ENCODE assay signal across 1 cellular context in the genomic region with DNA sequence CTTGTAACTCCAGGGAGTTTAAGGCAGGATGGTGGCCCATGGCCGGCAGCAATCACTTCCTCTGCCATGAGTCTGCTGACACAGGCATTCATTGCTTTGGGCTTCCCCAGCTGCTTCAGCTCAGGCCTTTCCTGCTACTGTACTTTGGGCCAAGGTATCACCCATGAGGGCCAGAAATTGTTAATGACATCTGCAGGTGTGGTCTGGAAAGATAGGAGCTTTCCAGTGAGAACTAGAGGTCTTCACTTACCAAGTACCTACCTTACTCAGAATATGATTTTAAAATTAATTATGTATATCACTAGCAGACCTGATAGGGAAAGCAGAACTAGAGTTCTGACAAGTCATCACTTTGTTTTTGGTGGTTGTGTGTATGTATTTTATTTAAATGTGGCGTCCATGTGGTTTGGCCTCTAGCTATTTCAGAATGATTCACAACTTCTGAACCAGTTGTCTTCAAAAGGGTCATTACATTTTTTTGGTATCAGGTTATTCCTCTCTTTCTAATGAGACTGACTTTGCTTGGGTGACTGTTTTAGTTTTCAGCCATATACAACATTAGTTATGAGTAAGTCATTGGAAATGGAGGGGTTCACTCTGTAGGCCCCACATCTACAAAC.
A peak's percentile ranks its signal among the peaks of the same experiment; 100 is the strongest.
TF ChIP-seq lines count a peak whose summit lies in the region.

No MANE protein-coding gene starts in this region.

TF ChIP-seq in GM12878, 131 proteins besides CTCF, POLR2A, EP300 and RAD21 (continued from another document and continues in another):
- TF ChIP-seq, protein P1, sequence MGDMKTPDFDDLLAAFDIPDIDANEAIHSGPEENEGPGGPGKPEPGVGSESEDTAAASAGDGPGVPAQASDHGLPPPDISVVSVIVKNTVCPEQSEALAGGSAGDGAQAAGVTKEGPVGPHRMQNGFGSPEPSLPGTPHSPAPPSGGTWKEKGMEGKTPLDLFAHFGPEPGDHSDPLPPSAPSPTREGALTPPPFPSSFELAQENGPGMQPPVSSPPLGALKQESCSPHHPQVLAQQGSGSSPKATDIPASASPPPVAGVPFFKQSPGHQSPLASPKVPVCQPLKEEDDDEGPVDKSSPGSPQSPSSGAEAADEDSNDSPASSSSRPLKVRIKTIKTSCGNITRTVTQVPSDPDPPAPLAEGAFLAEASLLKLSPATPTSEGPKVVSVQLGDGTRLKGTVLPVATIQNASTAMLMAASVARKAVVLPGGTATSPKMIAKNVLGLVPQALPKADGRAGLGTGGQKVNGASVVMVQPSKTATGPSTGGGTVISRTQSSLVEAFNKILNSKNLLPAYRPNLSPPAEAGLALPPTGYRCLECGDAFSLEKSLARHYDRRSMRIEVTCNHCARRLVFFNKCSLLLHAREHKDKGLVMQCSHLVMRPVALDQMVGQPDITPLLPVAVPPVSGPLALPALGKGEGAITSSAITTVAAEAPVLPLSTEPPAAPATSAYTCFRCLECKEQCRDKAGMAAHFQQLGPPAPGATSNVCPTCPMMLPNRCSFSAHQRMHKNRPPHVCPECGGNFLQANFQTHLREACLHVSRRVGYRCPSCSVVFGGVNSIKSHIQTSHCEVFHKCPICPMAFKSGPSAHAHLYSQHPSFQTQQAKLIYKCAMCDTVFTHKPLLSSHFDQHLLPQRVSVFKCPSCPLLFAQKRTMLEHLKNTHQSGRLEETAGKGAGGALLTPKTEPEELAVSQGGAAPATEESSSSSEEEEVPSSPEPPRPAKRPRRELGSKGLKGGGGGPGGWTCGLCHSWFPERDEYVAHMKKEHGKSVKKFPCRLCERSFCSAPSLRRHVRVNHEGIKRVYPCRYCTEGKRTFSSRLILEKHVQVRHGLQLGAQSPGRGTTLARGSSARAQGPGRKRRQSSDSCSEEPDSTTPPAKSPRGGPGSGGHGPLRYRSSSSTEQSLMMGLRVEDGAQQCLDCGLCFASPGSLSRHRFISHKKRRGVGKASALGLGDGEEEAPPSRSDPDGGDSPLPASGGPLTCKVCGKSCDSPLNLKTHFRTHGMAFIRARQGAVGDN (IDR thresholded peaks at IDR 0.05): no peak
- TF ChIP-seq EGR1 (IDR thresholded peaks at IDR 0.05; ENCODE audit: borderline replicate concordance in 1 of 2, low read depth in 2 of 2, low read length in 2 of 2): no peak
- peak; percentile 70; the same call in 1 of the 2 replicates for TF ChIP-seq TCF12 (IDR thresholded peaks at IDR 0.05; ENCODE audit: low read depth, low read length)
- TF ChIP-seq, protein P2, sequence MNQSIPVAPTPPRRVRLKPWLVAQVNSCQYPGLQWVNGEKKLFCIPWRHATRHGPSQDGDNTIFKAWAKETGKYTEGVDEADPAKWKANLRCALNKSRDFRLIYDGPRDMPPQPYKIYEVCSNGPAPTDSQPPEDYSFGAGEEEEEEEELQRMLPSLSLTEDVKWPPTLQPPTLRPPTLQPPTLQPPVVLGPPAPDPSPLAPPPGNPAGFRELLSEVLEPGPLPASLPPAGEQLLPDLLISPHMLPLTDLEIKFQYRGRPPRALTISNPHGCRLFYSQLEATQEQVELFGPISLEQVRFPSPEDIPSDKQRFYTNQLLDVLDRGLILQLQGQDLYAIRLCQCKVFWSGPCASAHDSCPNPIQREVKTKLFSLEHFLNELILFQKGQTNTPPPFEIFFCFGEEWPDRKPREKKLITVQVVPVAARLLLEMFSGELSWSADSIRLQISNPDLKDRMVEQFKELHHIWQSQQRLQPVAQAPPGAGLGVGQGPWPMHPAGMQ (IDR thresholded peaks at IDR 0.05; ENCODE audit: borderline replicate concordance): no peak
- TF ChIP-seq, protein P3, sequence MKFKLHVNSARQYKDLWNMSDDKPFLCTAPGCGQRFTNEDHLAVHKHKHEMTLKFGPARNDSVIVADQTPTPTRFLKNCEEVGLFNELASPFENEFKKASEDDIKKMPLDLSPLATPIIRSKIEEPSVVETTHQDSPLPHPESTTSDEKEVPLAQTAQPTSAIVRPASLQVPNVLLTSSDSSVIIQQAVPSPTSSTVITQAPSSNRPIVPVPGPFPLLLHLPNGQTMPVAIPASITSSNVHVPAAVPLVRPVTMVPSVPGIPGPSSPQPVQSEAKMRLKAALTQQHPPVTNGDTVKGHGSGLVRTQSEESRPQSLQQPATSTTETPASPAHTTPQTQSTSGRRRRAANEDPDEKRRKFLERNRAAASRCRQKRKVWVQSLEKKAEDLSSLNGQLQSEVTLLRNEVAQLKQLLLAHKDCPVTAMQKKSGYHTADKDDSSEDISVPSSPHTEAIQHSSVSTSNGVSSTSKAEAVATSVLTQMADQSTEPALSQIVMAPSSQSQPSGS (IDR thresholded peaks at IDR 0.05; ENCODE audit: low read length): peak; percentile 58; the same call in 1 of the 2 replicates
- no peak for TF ChIP-seq FOS (IDR thresholded peaks at IDR 0.05; ENCODE audit: borderline replicate concordance, extremely low read depth, insufficient read length)
- no peak for TF ChIP-seq SMARCA5 (IDR thresholded peaks at IDR 0.05)
- peak; percentile 57; the same call in 1 of the 2 replicates for TF ChIP-seq PML (IDR thresholded peaks at IDR 0.05; ENCODE audit: low read length)
- no peak for TF ChIP-seq RBBP5 (conservative IDR thresholded peaks at IDR 0.05)
- TF ChIP-seq ZNF622 (IDR thresholded peaks at IDR 0.05): no peak
- TF ChIP-seq NR2F1 (conservative IDR thresholded peaks at IDR 0.05): peak; percentile 84
- peak; percentile 72 for TF ChIP-seq EED (IDR thresholded peaks at IDR 0.05; ENCODE audit: low read depth)
- no peak for TF ChIP-seq NR2C2 (IDR thresholded peaks at IDR 0.05; ENCODE audit: borderline replicate concordance, control insufficient read depth, insufficient read length, low read depth)
- no peak for TF ChIP-seq SIX5 (IDR thresholded peaks at IDR 0.05; ENCODE audit: low read depth, low read length, severe bottlenecking)
- TF ChIP-seq GABPA (IDR thresholded peaks at IDR 0.05; ENCODE audit: low read depth): no peak
- TF ChIP-seq, protein P4, sequence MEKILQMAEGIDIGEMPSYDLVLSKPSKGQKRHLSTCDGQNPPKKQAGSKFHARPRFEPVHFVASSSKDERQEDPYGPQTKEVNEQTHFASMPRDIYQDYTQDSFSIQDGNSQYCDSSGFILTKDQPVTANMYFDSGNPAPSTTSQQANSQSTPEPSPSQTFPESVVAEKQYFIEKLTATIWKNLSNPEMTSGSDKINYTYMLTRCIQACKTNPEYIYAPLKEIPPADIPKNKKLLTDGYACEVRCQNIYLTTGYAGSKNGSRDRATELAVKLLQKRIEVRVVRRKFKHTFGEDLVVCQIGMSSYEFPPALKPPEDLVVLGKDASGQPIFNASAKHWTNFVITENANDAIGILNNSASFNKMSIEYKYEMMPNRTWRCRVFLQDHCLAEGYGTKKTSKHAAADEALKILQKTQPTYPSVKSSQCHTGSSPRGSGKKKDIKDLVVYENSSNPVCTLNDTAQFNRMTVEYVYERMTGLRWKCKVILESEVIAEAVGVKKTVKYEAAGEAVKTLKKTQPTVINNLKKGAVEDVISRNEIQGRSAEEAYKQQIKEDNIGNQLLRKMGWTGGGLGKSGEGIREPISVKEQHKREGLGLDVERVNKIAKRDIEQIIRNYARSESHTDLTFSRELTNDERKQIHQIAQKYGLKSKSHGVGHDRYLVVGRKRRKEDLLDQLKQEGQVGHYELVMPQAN (conservative IDR thresholded peaks at IDR 0.05): no peak
- TF ChIP-seq IKZF2 (IDR thresholded peaks at IDR 0.05): peak in 1 of 2 experiments; percentile 35; a peak in 1 of 4 replicates
- no peak; the same call in 1 of the 2 replicates for TF ChIP-seq ZBED1 (IDR thresholded peaks at IDR 0.05; ENCODE audit: borderline replicate concordance)
- no peak for TF ChIP-seq IRF4 (IDR thresholded peaks at IDR 0.05; ENCODE audit: low read depth, low read length)
- no peak for TF ChIP-seq MEF2A (IDR thresholded peaks at IDR 0.05; ENCODE audit: insufficient read depth, low read depth, low read length)
- no peak for TF ChIP-seq BRCA1 (IDR thresholded peaks at IDR 0.05; ENCODE audit: low read depth, low read length)
- TF ChIP-seq, protein P5, sequence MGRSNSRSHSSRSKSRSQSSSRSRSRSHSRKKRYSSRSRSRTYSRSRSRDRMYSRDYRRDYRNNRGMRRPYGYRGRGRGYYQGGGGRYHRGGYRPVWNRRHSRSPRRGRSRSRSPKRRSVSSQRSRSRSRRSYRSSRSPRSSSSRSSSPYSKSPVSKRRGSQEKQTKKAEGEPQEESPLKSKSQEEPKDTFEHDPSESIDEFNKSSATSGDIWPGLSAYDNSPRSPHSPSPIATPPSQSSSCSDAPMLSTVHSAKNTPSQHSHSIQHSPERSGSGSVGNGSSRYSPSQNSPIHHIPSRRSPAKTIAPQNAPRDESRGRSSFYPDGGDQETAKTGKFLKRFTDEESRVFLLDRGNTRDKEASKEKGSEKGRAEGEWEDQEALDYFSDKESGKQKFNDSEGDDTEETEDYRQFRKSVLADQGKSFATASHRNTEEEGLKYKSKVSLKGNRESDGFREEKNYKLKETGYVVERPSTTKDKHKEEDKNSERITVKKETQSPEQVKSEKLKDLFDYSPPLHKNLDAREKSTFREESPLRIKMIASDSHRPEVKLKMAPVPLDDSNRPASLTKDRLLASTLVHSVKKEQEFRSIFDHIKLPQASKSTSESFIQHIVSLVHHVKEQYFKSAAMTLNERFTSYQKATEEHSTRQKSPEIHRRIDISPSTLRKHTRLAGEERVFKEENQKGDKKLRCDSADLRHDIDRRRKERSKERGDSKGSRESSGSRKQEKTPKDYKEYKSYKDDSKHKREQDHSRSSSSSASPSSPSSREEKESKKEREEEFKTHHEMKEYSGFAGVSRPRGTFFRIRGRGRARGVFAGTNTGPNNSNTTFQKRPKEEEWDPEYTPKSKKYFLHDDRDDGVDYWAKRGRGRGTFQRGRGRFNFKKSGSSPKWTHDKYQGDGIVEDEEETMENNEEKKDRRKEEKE (IDR thresholded peaks at IDR 0.05): no peak
- no peak for TF ChIP-seq SUZ12 (IDR thresholded peaks at IDR 0.05; ENCODE audit: unreplicated experiment)
- peak; percentile 9; the same call in 1 of the 2 replicates for TF ChIP-seq BACH1 (IDR thresholded peaks at IDR 0.05; ENCODE audit: borderline replicate concordance)
- TF ChIP-seq, protein P6, sequence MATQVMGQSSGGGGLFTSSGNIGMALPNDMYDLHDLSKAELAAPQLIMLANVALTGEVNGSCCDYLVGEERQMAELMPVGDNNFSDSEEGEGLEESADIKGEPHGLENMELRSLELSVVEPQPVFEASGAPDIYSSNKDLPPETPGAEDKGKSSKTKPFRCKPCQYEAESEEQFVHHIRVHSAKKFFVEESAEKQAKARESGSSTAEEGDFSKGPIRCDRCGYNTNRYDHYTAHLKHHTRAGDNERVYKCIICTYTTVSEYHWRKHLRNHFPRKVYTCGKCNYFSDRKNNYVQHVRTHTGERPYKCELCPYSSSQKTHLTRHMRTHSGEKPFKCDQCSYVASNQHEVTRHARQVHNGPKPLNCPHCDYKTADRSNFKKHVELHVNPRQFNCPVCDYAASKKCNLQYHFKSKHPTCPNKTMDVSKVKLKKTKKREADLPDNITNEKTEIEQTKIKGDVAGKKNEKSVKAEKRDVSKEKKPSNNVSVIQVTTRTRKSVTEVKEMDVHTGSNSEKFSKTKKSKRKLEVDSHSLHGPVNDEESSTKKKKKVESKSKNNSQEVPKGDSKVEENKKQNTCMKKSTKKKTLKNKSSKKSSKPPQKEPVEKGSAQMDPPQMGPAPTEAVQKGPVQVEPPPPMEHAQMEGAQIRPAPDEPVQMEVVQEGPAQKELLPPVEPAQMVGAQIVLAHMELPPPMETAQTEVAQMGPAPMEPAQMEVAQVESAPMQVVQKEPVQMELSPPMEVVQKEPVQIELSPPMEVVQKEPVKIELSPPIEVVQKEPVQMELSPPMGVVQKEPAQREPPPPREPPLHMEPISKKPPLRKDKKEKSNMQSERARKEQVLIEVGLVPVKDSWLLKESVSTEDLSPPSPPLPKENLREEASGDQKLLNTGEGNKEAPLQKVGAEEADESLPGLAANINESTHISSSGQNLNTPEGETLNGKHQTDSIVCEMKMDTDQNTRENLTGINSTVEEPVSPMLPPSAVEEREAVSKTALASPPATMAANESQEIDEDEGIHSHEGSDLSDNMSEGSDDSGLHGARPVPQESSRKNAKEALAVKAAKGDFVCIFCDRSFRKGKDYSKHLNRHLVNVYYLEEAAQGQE (IDR thresholded peaks at IDR 0.05; ENCODE audit: low read depth, low read length): no peak
- no peak for TF ChIP-seq POLR2AphosphoS2 (IDR thresholded peaks at IDR 0.05; ENCODE audit: low read depth, low read length)
- TF ChIP-seq, protein P7, sequence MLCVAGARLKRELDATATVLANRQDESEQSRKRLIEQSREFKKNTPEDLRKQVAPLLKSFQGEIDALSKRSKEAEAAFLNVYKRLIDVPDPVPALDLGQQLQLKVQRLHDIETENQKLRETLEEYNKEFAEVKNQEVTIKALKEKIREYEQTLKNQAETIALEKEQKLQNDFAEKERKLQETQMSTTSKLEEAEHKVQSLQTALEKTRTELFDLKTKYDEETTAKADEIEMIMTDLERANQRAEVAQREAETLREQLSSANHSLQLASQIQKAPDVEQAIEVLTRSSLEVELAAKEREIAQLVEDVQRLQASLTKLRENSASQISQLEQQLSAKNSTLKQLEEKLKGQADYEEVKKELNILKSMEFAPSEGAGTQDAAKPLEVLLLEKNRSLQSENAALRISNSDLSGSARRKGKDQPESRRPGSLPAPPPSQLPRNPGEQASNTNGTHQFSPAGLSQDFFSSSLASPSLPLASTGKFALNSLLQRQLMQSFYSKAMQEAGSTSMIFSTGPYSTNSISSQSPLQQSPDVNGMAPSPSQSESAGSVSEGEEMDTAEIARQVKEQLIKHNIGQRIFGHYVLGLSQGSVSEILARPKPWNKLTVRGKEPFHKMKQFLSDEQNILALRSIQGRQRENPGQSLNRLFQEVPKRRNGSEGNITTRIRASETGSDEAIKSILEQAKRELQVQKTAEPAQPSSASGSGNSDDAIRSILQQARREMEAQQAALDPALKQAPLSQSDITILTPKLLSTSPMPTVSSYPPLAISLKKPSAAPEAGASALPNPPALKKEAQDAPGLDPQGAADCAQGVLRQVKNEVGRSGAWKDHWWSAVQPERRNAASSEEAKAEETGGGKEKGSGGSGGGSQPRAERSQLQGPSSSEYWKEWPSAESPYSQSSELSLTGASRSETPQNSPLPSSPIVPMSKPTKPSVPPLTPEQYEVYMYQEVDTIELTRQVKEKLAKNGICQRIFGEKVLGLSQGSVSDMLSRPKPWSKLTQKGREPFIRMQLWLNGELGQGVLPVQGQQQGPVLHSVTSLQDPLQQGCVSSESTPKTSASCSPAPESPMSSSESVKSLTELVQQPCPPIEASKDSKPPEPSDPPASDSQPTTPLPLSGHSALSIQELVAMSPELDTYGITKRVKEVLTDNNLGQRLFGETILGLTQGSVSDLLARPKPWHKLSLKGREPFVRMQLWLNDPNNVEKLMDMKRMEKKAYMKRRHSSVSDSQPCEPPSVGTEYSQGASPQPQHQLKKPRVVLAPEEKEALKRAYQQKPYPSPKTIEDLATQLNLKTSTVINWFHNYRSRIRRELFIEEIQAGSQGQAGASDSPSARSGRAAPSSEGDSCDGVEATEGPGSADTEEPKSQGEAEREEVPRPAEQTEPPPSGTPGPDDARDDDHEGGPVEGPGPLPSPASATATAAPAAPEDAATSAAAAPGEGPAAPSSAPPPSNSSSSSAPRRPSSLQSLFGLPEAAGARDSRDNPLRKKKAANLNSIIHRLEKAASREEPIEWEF (IDR thresholded peaks at IDR 0.05; ENCODE audit: insufficient replicate concordance, low read depth, low read length): no peak
- TF ChIP-seq, protein P8, sequence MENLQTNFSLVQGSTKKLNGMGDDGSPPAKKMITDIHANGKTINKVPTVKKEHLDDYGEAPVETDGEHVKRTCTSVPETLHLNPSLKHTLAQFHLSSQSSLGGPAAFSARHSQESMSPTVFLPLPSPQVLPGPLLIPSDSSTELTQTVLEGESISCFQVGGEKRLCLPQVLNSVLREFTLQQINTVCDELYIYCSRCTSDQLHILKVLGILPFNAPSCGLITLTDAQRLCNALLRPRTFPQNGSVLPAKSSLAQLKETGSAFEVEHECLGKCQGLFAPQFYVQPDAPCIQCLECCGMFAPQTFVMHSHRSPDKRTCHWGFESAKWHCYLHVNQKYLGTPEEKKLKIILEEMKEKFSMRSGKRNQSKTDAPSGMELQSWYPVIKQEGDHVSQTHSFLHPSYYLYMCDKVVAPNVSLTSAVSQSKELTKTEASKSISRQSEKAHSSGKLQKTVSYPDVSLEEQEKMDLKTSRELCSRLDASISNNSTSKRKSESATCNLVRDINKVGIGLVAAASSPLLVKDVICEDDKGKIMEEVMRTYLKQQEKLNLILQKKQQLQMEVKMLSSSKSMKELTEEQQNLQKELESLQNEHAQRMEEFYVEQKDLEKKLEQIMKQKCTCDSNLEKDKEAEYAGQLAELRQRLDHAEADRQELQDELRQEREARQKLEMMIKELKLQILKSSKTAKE (IDR thresholded peaks at IDR 0.05; ENCODE audit: low read depth, poor library complexity, severe bottlenecking): peak; percentile 68
